In the genomic region with DNA sequence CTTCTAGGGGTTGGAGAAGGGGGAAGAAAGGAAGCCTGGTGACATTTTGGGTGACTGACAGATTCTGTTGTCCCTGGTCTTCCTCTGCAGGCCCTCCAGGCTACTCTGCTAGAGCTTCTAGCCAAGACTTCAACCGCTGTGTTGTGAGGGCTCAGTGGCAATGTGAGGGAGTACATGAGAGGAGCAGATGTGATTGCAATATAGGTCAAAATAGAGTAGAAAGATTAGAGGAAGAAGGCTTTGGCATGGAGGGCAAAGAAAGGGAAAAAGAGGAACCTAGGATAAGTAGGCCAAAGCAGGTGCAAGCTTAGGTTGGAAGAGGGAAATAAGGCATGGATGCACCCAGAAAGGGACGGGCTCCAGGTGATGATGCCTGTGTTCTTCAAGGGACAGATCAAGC, we compare ENCODE assay signal across 28 cellular contexts.
"Had no signal": no experiment of that assay in that cellular context is flagged by ENCODE, and none has a peak within 500 bp of the region (broad histone marks: within the 10 kb centered on the region; RNA-seq: fewer than 3 reads in every experiment).

No MANE protein-coding gene starts in this region.

- H3K27me3 ChIP-seq: breast epithelium, heart left ventricle, neutrophil, ovary, stomach, thyroid gland, upper lobe of left lung, vagina had no signal

- H3K4me1 ChIP-seq: breast epithelium, thyroid gland, vagina had no signal

- H3K36me3 ChIP-seq: breast epithelium, neutrophil, ovary, upper lobe of left lung, vagina had no signal

- DNase-seq: activated CD4-positive, alpha-beta T cell treated with anti-CD3 and anti-CD28 coated beads for 36 hours; activated CD4-positive, CD25-positive, alpha-beta regulatory T cell; activated CD8-positive, alpha-beta memory T cell treated with anti-CD3 and anti-CD28 coated beads, Interleukin-2, amount 10 ng/mL, durations not matched to agents 7 days and 5 days; activated CD8-positive, alpha-beta T cell treated with anti-CD3 and anti-CD28 coated beads, Interleukin-2, amount 10 ng/mL, durations not matched to agents 7 days and 5 days; activated naive CD4-positive, alpha-beta T cell; activated T-cell treated with anti-CD3 and anti-CD28 coated beads, Interleukin-2, amount 50 U/mL, for 48 hours; central memory CD4-positive, alpha-beta T cell; endodermal cell; foreskin fibroblast; heart left ventricle; hypothalamus; immature natural killer cell; kidney; left colon; mammary epithelial cell; ovary; stimulated activated CD4-positive, alpha-beta T cell treated with anti-CD3 and anti-CD28 coated beads, Interleukin-4, amount 100 ng/mL, for 4 hours; stimulated activated naive B cell treated with anti-CD40 and anti-IgM and Interleukin-4, amounts not matched to agents 10 μg/mL and 1 μg/mL and 100 μg/mL, for 72 hours; stomach; thyroid gland; upper lobe of left lung had no signal

- H3K4me3 ChIP-seq: breast epithelium, heart left ventricle, ovary, skin epidermis, stomach, thyroid gland, upper lobe of left lung, vagina had no signal

- H3K27ac ChIP-seq: breast epithelium, heart left ventricle, neutrophil, ovary, skin epidermis, stomach, thyroid gland, upper lobe of left lung, vagina had no signal

- H3K9me3 ChIP-seq: breast epithelium, heart left ventricle, neutrophil, ovary, stomach, thyroid gland, upper lobe of left lung, vagina had no signal

- ATAC-seq: activated CD4-positive, alpha-beta T cell treated with anti-CD3 and anti-CD28 coated beads for 36 hours; activated CD8-positive, alpha-beta memory T cell treated with anti-CD3 and anti-CD28 coated beads, Interleukin-2, amount 10 ng/mL, durations not matched to agents 7 days and 5 days; activated CD8-positive, alpha-beta T cell treated with anti-CD3 and anti-CD28 coated beads, Interleukin-2, amount 10 ng/mL, durations not matched to agents 7 days and 5 days; activated naive CD4-positive, alpha-beta T cell treated with anti-CD3 and anti-CD28 coated beads, Interleukin-2, amount 50 U/mL, for 72 hours; esophagus mucosa; heart left ventricle; left colon; sciatic nerve; stimulated activated naive B cell treated with anti-CD40 and anti-IgM and Interleukin-4, amounts not matched to agents 10 μg/mL and 1 μg/mL and 100 μg/mL, for 72 hours had no signal
